22 cellular contexts compared by ENCODE assay signal in the genomic region with DNA sequence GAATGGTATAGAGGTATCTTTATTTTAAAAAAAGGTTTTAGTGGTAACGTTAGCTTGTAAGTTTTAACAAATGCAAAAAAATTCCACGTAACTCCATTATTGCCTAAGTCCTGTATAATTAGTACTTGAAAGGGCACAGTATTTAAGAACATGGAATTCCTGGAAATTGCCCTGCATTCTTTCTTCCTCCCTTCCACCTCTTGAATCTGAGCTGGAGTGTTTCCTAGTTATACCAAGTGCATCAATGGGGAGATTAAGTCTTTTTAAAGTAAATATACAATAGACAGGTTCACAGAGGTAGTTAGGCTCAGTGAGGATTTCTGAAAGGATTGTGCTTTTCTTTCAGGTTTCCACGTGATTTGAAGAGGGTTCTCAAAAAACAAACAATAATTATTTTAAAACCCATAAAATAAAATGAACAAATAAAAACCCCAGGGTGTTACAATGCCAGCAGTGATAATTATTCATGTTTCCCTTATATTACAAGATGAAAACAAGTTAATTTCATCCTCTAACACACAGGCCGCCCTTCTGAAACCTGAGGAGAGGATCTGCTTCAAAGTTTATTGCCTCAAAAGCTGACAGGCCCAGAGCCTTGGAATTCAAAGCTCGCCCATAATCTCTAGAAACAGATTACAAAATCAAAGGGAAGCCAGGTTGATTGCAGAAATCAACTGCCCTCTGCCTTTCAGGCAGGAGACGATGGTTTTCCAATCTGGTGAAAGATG.
A peak's percentile ranks its signal among the peaks of the same experiment; 100 is the strongest.
DNase-seq lines count a peak whose midpoint lies in the region; ATAC-seq and TF ChIP-seq lines count a peak whose summit lies in the region.
"Had no signal": no experiment of that assay in that cellular context is flagged by ENCODE, and none has a peak within 500 bp of the region (broad histone marks: within the 10 kb centered on the region; RNA-seq: fewer than 3 reads in every experiment).

No MANE protein-coding gene starts in this region.

- peak in 2 of 4 donors; percentile 60 to 91 for TF ChIP-seq EP300 in upper lobe of left lung (IDR thresholded peaks at IDR 0.05)

- H3K4me2 ChIP-seq in smooth muscle cell = peak overlapping the region; percentile 81

- no peak for TF ChIP-seq POLR2A in upper lobe of left lung (IDR thresholded peaks at IDR 0.05)

- H3K4me1 ChIP-seq in left lung (no peaks in the 10 kb centered on the region), smooth muscle cell (ENCODE audit: low read depth) (peaks cover 33% of the 10 kb centered on the region), upper lobe of left lung (peaks cover 0 to 9% (median 2%) of the 10 kb centered on the region in 4 donors)
- H3K4me1 ChIP-seq: colonic mucosa, testis had no signal

- peak overlapping the region; percentile 28 for H2AFZ ChIP-seq in smooth muscle cell (ENCODE audit: low read depth)

- no peak for TF ChIP-seq CTCF in left lung (IDR thresholded peaks at IDR 0.05)
- TF ChIP-seq CTCF in smooth muscle cell (IDR thresholded peaks at IDR 0.05; ENCODE audit: borderline replicate concordance, insufficient read depth, poor library complexity, severe bottlenecking) = no peak
- TF ChIP-seq CTCF in upper lobe of left lung (IDR thresholded peaks at IDR 0.05) = no peak

- peak overlapping the region in 1 of 2 donors; percentile 15 for H3K27ac ChIP-seq in left lung
- peak overlapping the region; percentile 68 for H3K27ac ChIP-seq in smooth muscle cell (ENCODE audit: low read depth)
- no peak overlapping the region for H3K27ac ChIP-seq in upper lobe of left lung
- H3K27ac ChIP-seq: 22Rv1, colonic mucosa, neutrophil, testis had no signal

- no peaks in the 10 kb centered on the region for H3K79me2 ChIP-seq in smooth muscle cell (ENCODE audit: low read depth)

- H4K20me1 ChIP-seq in smooth muscle cell (ENCODE audit: low read depth) = no peaks in the 10 kb centered on the region

- no peak overlapping the region for H3K4me3 ChIP-seq in left lung
- no peak overlapping the region for H3K4me3 ChIP-seq in smooth muscle cell
- H3K4me3 ChIP-seq in upper lobe of left lung = no peak overlapping the region
- H3K4me3 ChIP-seq: colonic mucosa, testis had no signal

- H3K9ac ChIP-seq in smooth muscle cell (ENCODE audit: low read depth) = no peak overlapping the region

- intact Hi-C loops in left lung (cut with DNase I) = no loop called here

- DNase-seq in NCI-H1105 treated with DMSO at 0.1 percent for 48 hours (lab: John Stamatoyannopoulos, UW) (peak; percentile 26), NCI-H1105 (lab: John Stamatoyannopoulos, UW) (no peak), amniotic epithelial cell (ENCODE audit: low read depth) (peak; percentile 26), left lung (no peak), smooth muscle cell (lab: John Stamatoyannopoulos, UW; ENCODE audit: unreplicated experiment) (no peak), cortex of kidney (lab: John Stamatoyannopoulos, UW) (no peak), upper lobe of left lung (no peak), SIG-M5 treated with dmso at 0.1 percent for 504 hours (lab: John Stamatoyannopoulos, UW; ENCODE audit: unreplicated experiment) (no peak)
- DNase-seq: activated naive CD8-positive, alpha-beta T cell treated with anti-CD3 and anti-CD28 coated beads, Interleukin-2, amount 10 ng/mL, durations not matched to agents 7 days and 5 days; CD4-positive, alpha-beta memory T cell; colonic mucosa; KG1; NCI-H1930; NCI-H446; RPMI8226; small intestine; stimulated activated CD4-positive, alpha-beta T cell treated with anti-CD3 and anti-CD28 coated beads, Interleukin-2, amount 100 ng/mL, for 48 hours; stimulated activated naive B cell treated with anti-CD40 and anti-IgM and Interleukin-4, amounts not matched to agents 10 μg/mL and 1 μg/mL and 100 μg/mL, for 72 hours; testis had no signal

- peaks cover 18% of the 10 kb centered on the region for H3F3A ChIP-seq in smooth muscle cell (ENCODE audit: low read depth)

- ATAC-seq in left lung (peak; percentile 71), upper lobe of left lung (ENCODE audit: low FRiP score in 2 of 2) (no peak)
- ATAC-seq: SK-N-SH treated with all-trans-retinoic acid at 6 μM for 48 hours; stimulated activated naive B cell treated with anti-CD40 and anti-IgM and Interleukin-4, amounts not matched to agents 10 μg/mL and 1 μg/mL and 100 μg/mL, for 72 hours had no signal

- H3K36me3 ChIP-seq in left lung (peaks cover 0 to 6% of the 10 kb centered on the region in 2 donors), smooth muscle cell (ENCODE audit: low read depth) (no peaks in the 10 kb centered on the region), upper lobe of left lung (peaks cover 0 to 17% (median 0%) of the 10 kb centered on the region in 4 donors)
- H3K36me3 ChIP-seq: colonic mucosa had no signal

- WGBS in smooth muscle cell (ENCODE audit: low lambda C conversion rate) = 38% methylated on average over 6 of the region's 6 CpGs
- WGBS in upper lobe of left lung, 2 donors = 63 to 70% methylated on average over 6 of the region's 6 CpGs

- H3K27me3 ChIP-seq in left lung (no peaks in the 10 kb centered on the region), smooth muscle cell (ENCODE audit: low read depth) (no peaks in the 10 kb centered on the region), upper lobe of left lung (no peaks in the 10 kb centered on the region)
- H3K27me3 ChIP-seq: colonic mucosa, neutrophil, testis had no signal

- no peaks in the 10 kb centered on the region for H3K9me3 ChIP-seq in left lung
- H3K9me3 ChIP-seq in smooth muscle cell (replicated peaks; ENCODE audit: low read depth) = no peaks in the 10 kb centered on the region
- H3K9me3 ChIP-seq in upper lobe of left lung = no peaks in the 10 kb centered on the region
- H3K9me3 ChIP-seq: colonic mucosa, neutrophil, testis had no signal

Comparison
In these comparisons a context has a peak if more than half of its experiments do, and no peak if none do; other contexts are left out.
1. DNase-seq: peak in NCI-H1105 treated with DMSO at 0.1 percent for 48 hours (single experiment) and amniotic epithelial cell (single experiment); none in NCI-H1105 (single experiment), left lung (0 of 2), smooth muscle cell (single experiment), cortex of kidney (single experiment), upper lobe of left lung (0 of 2) and SIG-M5 treated with dmso at 0.1 percent for 504 hours (single experiment).